In the genomic region with DNA sequence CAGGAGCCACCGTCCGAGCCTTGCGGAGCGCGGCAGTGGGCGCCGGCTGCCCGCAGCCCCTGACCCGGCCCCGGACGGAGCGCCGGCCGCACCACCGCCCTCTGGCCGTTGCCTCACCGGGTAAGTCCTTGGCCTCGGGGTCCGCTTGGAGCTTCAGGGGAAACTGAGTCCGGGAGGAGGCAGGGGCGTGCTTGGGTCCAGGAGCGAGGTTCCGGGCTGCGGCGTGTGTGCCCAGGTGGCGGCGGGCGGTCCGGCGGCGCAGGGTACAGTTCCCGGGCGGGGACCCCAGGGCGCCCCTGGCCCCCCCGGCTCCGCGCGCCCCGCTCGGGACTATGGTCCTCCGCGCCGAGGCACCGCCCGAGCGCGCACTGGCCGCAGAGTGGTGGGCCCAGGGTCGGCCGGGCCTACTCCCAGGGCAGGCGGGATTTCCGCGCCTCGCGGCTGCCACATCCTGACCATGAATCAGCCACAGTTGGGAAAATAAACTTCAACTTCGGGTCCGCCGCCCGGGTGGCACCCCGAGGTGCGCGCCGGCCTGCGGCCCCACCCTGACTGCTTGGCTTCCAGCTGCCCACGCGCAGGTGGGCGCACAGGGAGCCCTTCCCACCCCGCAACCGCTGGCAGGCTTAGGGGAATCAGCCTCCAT, we compare ENCODE assay signal across 8 cellular contexts. TPM values are rescaled to one million over a fixed set of nuclear protein-coding genes. Genes with fewer than 3 reads are reported as not detected.
DNase-seq lines count a peak whose midpoint lies in the region; ATAC-seq lines count a peak whose summit lies in the region.

No MANE protein-coding gene starts in this region.

- H3K4me2 ChIP-seq in skeletal muscle satellite cell (ENCODE audit: low read length): peak overlapping the region; percentile 97

- peak overlapping the region; percentile 90 for H3K9ac ChIP-seq in skeletal muscle satellite cell (ENCODE audit: low read depth, low read length)

- H3K27me3 ChIP-seq in skeletal muscle satellite cell (ENCODE audit: control insufficient read depth, insufficient read depth, low read length): no peaks in the 10 kb centered on the region

- POLR2A ChIA-PET in activated CD8-positive, alpha-beta T cell treated with anti-CD3 and anti-CD28 coated beads, Interleukin-2, amount 10 ng/mL, durations not matched to agents 7 days and 5 days (lab: Charles Lee): interaction anchor here (0.9 to 3.2 kb wide), 2 partner anchors 12 to 17 kb away, joined by 5 to 14 read pairs; no protein-coding TSS in a partner anchor

- CTCF ChIA-PET in activated CD8-positive, alpha-beta T cell treated with anti-CD3 and anti-CD28 coated beads, Interleukin-2, amount 10 ng/mL, durations not matched to agents 7 days and 5 days (lab: Charles Lee): interaction anchor here (1.1 kb wide), 1 partner anchor 24 kb away, joined by 3 read pairs; no protein-coding TSS in a partner anchor

- intact Hi-C loops in Right ventricle myocardium inferior (cut with DNase I) (no loop called here), cardiac septum (cut with DNase I) (no loop called here), left cardiac atrium (cut with DNase I) (no loop called here)

- H3K27me3 Mint-ChIP-seq in activated CD8-positive, alpha-beta T cell treated with anti-CD3 and anti-CD28 coated beads, Interleukin-2, amount 10 ng/mL, durations not matched to agents 7 days and 5 days (ENCODE audit: low read depth): no peaks in the 10 kb centered on the region

- ATAC-seq in Right ventricle myocardium inferior (no peak), left cardiac atrium (peak; percentile 6 to 20)
- ATAC-seq in activated CD8-positive, alpha-beta T cell treated with anti-CD3 and anti-CD28 coated beads, Interleukin-2, amount 10 ng/mL, durations not matched to agents 7 days and 5 days: peak; percentile 34

- peaks cover 42% of the 10 kb centered on the region for H3K36me3 ChIP-seq in skeletal muscle satellite cell (ENCODE audit: insufficient read depth, low read length)

- H3K4me1 ChIP-seq in skeletal muscle satellite cell (ENCODE audit: control insufficient read depth, insufficient read depth, low read length): peaks cover 67% of the 10 kb centered on the region

- H3K9me3 Mint-ChIP-seq in activated CD8-positive, alpha-beta T cell treated with anti-CD3 and anti-CD28 coated beads, Interleukin-2, amount 10 ng/mL, durations not matched to agents 7 days and 5 days (ENCODE audit: insufficient read depth): no peaks in the 10 kb centered on the region

- peak overlapping the region; percentile 95 for H3K4me3 ChIP-seq in skeletal muscle satellite cell (ENCODE audit: low read length)

- H3K36me3 Mint-ChIP-seq in activated CD8-positive, alpha-beta T cell treated with anti-CD3 and anti-CD28 coated beads, Interleukin-2, amount 10 ng/mL, durations not matched to agents 7 days and 5 days (ENCODE audit: low read depth): peaks cover 19% of the 10 kb centered on the region

- H3K27ac Mint-ChIP-seq in activated CD8-positive, alpha-beta T cell treated with anti-CD3 and anti-CD28 coated beads, Interleukin-2, amount 10 ng/mL, durations not matched to agents 7 days and 5 days: peak overlapping the region; percentile 61

- H3K9me3 ChIP-seq in skeletal muscle satellite cell (replicated peaks; ENCODE audit: low read length): no peaks in the 10 kb centered on the region

- DNase-seq in Right ventricle myocardium inferior (ENCODE audit: missing footprints) (peak; percentile 67), cardiac septum (ENCODE audit: low spot score) (no peak), left cardiac atrium (no peak), AG08395 (ENCODE audit: low spot score) (no peak), putamen (ENCODE audit: low spot score) (no peak), NOMO-1 treated with DMSO at 0.1 percent for 48 hours (lab: John Stamatoyannopoulos, UW; ENCODE audit: unreplicated experiment) (no peak)
- no peak for DNase-seq in activated CD8-positive, alpha-beta T cell treated with anti-CD3 and anti-CD28 coated beads, Interleukin-2, amount 10 ng/mL, durations not matched to agents 7 days and 5 days

- H3K4me3 Mint-ChIP-seq in activated CD8-positive, alpha-beta T cell treated with anti-CD3 and anti-CD28 coated beads, Interleukin-2, amount 10 ng/mL, durations not matched to agents 7 days and 5 days: peak overlapping the region; percentile 81

- peaks cover 76% of the 10 kb centered on the region for H3K4me1 Mint-ChIP-seq in activated CD8-positive, alpha-beta T cell treated with anti-CD3 and anti-CD28 coated beads, Interleukin-2, amount 10 ng/mL, durations not matched to agents 7 days and 5 days (ENCODE audit: low read depth)

RNA-seq across cellular contexts. Expression of gene INF2, which starts 0.3 kb away (rescaled TPM):
- total RNA-seq in Right ventricle myocardium inferior: 31.1 TPM
- 41.2 TPM for total RNA-seq in cardiac septum
- 100 to 1,000 TPM; 155 to 159 TPM for total RNA-seq in activated CD8-positive, alpha-beta T cell treated with anti-CD3 and anti-CD28 coated beads, Interleukin-2, amount 10 ng/mL, durations not matched to agents 7 days and 5 days
- 10 to 100 TPM; 44.4 to 44.7 TPM for total RNA-seq in left cardiac atrium
- total RNA-seq in skeletal muscle satellite cell (2012; rRNA removed): 52.5 and 54.0 TPM in 2 replicates

RNA-seq across cellular contexts. Expression of gene ADSS1, which starts 34.3 kb away (rescaled TPM):
- total RNA-seq in Right ventricle myocardium inferior: 191 TPM
- total RNA-seq in cardiac septum: 114 TPM
- total RNA-seq in activated CD8-positive, alpha-beta T cell treated with anti-CD3 and anti-CD28 coated beads, Interleukin-2, amount 10 ng/mL, durations not matched to agents 7 days and 5 days: 1 to 10 TPM; 1.8 TPM
- total RNA-seq in left cardiac atrium: 100 to 1,000 TPM in 1 of 2 donors, 10 to 100 TPM in 1; 86.2 to 102 TPM
- total RNA-seq in skeletal muscle satellite cell (2012; rRNA removed): 1.0 and 2.8 TPM in 2 replicates

Comparison
In these comparisons a context has a peak if more than half of its experiments do, and no peak if none do; other contexts are left out.
1. RNA of gene ADSS1, which starts 34.3 kb away (total RNA-seq): 191 TPM in Right ventricle myocardium inferior (single experiment), 114 TPM in cardiac septum (single experiment) and 86.2 to 102 TPM in left cardiac atrium; 1.8 TPM in activated CD8-positive, alpha-beta T cell treated with anti-CD3 and anti-CD28 coated beads, Interleukin-2, amount 10 ng/mL, durations not matched to agents 7 days and 5 days; every median in the first group is over 10 times any median in the second.